Comparison of ENCODE assay signal across 19 cellular contexts in genomic region chrX:45524805-45525204, GRCh38.
"Had no signal": no experiment of that assay in that cellular context is flagged by ENCODE, and none has a peak within 500 bp of the region (broad histone marks: within the 10 kb centered on the region; RNA-seq: fewer than 3 reads in every experiment).

No MANE protein-coding gene starts in this region.

- H3K9me3 ChIP-seq: adrenal gland, Peyer's patch had no signal

- ATAC-seq: activated CD4-positive, CD25-positive, alpha-beta regulatory T cell treated with anti-CD3 and anti-CD28 coated beads, Interleukin-2, amount 50 U/mL, for 24 hours; activated CD8-positive, alpha-beta T cell treated with anti-CD3 and anti-CD28 coated beads for 36 hours; activated T-cell treated with anti-CD3 and anti-CD28 coated beads, Interleukin-2, amount 50 U/mL, for 72 hours had no signal

- DNase-seq: activated CD4-positive, alpha-beta T cell treated with anti-CD3 and anti-CD28 coated beads for 4 hours; activated CD8-positive, alpha-beta memory T cell treated with anti-CD3 and anti-CD28 coated beads, Interleukin-2, amount 50 U/mL, for 4 hours; activated CD8-positive, alpha-beta T cell treated with anti-CD3 and anti-CD28 coated beads for 36 hours; activated gamma-delta T cell treated with Interleukin-2 at 50 U/mL for 16 hours; activated naive CD4-positive, alpha-beta T cell treated with anti-CD3 and anti-CD28 coated beads, Interleukin-2, amount 10 ng/mL, durations not matched to agents 7 days and 5 days; activated naive CD8-positive, alpha-beta T cell treated with anti-CD3 and anti-CD28 coated beads for 36 hours; activated T-cell treated with anti-CD3 and anti-CD28 coated beads, Interleukin-2, amount 50 U/mL, for 72 hours; adrenal gland; anterior cingulate cortex; MM.1S; NCI-H1436; NCI-H1694 treated with DMSO at 0.1 percent for 48 hours; NCI-H2171 treated with DMSO at 0.1 percent for 48 hours; NCI-H510A treated with DMSO at 0.1 percent for 48 hours; NCI-H748 treated with DMSO at 0.1 percent for 48 hours; OCI-M1; Peyer's patch; SHP77 treated with DMSO at 0.1 percent for 48 hours had no signal

- H3K27ac ChIP-seq: adrenal gland, Peyer's patch had no signal

- H3K36me3 ChIP-seq: adrenal gland, Peyer's patch had no signal

- H3K4me1 ChIP-seq: adrenal gland, Peyer's patch had no signal

- H3K4me3 ChIP-seq: adrenal gland, Peyer's patch had no signal

- H3K27me3 ChIP-seq: Peyer's patch had no signal
